1 cellular context compared by ENCODE assay signal in the genomic region with DNA sequence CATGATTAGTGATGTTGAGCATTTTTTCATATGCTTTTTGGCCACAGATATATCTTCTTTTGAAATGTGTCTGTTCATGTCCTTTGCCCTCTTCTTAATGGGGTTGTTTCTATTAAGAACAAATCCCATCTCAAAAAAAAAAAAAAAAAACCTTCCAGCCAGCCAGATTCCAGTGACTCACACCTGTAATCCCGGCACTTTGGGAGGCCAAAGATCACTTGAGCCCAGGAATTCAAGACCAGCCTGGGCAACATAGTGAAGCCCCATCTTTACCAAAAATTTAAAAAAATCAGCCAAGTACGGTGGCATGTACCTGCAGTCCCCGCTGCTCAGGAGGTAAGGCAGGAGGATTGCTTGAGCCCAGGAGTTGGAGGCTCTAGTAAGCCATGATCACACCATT.
TF ChIP-seq lines count a peak whose summit lies in the region.

No MANE protein-coding gene starts in this region.

TF ChIP-seq in HepG2, 621 proteins besides CTCF, POLR2A, EP300 and RAD21:
- TF ChIP-seq FOSL2 (CRISPR knock-in tag; IDR thresholded peaks at IDR 0.05) (peak; percentile 87), ZNF629 (CRISPR knock-in tag; conservative IDR thresholded peaks at IDR 0.05) (no peak), ZNF121 (CRISPR knock-in tag; IDR thresholded peaks at IDR 0.05) (peak; percentile 98), ZSCAN25 (CRISPR knock-in tag; IDR thresholded peaks at IDR 0.05) (no peak), ZEB1 (IDR thresholded peaks at IDR 0.05; ENCODE audit: insufficient replicate concordance, low read depth) (no peak), SAP130 (CRISPR knock-in tag; IDR thresholded peaks at IDR 0.05; ENCODE audit: low read depth) (peak; percentile 24; the same call in 1 of the 2 replicates), GFI1 (CRISPR knock-in tag; IDR thresholded peaks at IDR 0.05; ENCODE audit: borderline replicate concordance) (0 out of 2 replicates have a peak, but pooled peaks have one; percentile 29), HNF4A (CRISPR knock-in tag; IDR thresholded peaks at IDR 0.05) (peak; percentile 48; the same call in 1 of the 2 replicates), ZNF362 (CRISPR knock-in tag; IDR thresholded peaks at IDR 0.05; ENCODE audit: borderline replicate concordance) (peak; percentile 72; the same call in 1 of the 2 replicates), NR2F6 (IDR thresholded peaks at IDR 0.05) (0 out of 2 replicates have a peak, but pooled peaks have one; percentile 20), NR2F6 (CRISPR knock-in tag; IDR thresholded peaks at IDR 0.05) (no peak), CBX2 (IDR thresholded peaks at IDR 0.05; ENCODE audit: low read depth, low read length) (no peak), CBX2 (CRISPR knock-in tag; IDR thresholded peaks at IDR 0.05; ENCODE audit: low read depth) (no peak), TEAD3 (CRISPR knock-in tag; optimal IDR thresholded peaks at IDR 0.05; ENCODE audit: borderline replicate concordance) (peak; percentile 69), ZC3H13 (CRISPR knock-in tag; IDR thresholded peaks at IDR 0.05) (no peak), LCORL (IDR thresholded peaks at IDR 0.05) (no peak; the same call in 1 of the 2 replicates), LCORL (CRISPR knock-in tag; IDR thresholded peaks at IDR 0.05) (peak; percentile 48; the same call in 1 of the 2 replicates), ARID5B (CRISPR knock-in tag; IDR thresholded peaks at IDR 0.05) (0 out of 2 replicates have a peak, but pooled peaks have one; percentile 12), ZMYM3 (CRISPR knock-in tag; IDR thresholded peaks at IDR 0.05) (peak; percentile 66)
- TF ChIP-seq, protein P1, sequence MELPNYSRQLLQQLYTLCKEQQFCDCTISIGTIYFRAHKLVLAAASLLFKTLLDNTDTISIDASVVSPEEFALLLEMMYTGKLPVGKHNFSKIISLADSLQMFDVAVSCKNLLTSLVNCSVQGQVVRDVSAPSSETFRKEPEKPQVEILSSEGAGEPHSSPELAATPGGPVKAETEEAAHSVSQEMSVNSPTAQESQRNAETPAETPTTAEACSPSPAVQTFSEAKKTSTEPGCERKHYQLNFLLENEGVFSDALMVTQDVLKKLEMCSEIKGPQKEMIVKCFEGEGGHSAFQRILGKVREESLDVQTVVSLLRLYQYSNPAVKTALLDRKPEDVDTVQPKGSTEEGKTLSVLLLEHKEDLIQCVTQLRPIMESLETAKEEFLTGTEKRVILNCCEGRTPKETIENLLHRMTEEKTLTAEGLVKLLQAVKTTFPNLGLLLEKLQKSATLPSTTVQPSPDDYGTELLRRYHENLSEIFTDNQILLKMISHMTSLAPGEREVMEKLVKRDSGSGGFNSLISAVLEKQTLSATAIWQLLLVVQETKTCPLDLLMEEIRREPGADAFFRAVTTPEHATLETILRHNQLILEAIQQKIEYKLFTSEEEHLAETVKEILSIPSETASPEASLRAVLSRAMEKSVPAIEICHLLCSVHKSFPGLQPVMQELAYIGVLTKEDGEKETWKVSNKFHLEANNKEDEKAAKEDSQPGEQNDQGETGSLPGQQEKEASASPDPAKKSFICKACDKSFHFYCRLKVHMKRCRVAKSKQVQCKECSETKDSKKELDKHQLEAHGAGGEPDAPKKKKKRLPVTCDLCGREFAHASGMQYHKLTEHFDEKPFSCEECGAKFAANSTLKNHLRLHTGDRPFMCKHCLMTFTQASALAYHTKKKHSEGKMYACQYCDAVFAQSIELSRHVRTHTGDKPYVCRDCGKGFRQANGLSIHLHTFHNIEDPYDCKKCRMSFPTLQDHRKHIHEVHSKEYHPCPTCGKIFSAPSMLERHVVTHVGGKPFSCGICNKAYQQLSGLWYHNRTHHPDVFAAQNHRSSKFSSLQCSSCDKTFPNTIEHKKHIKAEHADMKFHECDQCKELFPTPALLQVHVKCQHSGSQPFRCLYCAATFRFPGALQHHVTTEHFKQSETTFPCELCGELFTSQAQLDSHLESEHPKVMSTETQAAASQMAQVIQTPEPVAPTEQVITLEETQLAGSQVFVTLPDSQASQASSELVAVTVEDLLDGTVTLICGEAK (IDR thresholded peaks at IDR 0.05): peak; percentile 53; the same call in 1 of the 2 replicates
- TF ChIP-seq, protein P1 (CRISPR knock-in tag; IDR thresholded peaks at IDR 0.05): no peak
- TF ChIP-seq, protein P2, sequence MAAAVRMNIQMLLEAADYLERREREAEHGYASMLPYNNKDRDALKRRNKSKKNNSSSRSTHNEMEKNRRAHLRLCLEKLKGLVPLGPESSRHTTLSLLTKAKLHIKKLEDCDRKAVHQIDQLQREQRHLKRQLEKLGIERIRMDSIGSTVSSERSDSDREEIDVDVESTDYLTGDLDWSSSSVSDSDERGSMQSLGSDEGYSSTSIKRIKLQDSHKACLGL (CRISPR knock-in tag; IDR thresholded peaks at IDR 0.05): no peak
